ENCODE assay signal across 2 cellular contexts in genomic region chr11:14500181-14500651, GRCh38.
TF ChIP-seq lines count a peak whose summit lies in the region.

No MANE protein-coding gene starts in this region.

TF ChIP-seq in Ishikawa, 13 proteins besides CTCF, POLR2A, EP300 and RAD21:
- no peak for TF ChIP-seq REST (IDR thresholded peaks at IDR 0.05; ENCODE audit: low read depth)
- TF ChIP-seq YY1 (IDR thresholded peaks at IDR 0.05; ENCODE audit: low read depth), result 0 out of 2 replicates have a peak, but pooled peaks have one; percentile 22
- TF ChIP-seq TAF1 (IDR thresholded peaks at IDR 0.05; ENCODE audit: low read depth), result no peak
- 0 out of 2 replicates have a peak, but pooled peaks have one; percentile 18 for TF ChIP-seq MAX (IDR thresholded peaks at IDR 0.05)
- no peak for TF ChIP-seq CEBPB (IDR thresholded peaks at IDR 0.05)
- TF ChIP-seq NFIC (IDR thresholded peaks at IDR 0.05), result no peak
- TF ChIP-seq CREB1 (IDR thresholded peaks at IDR 0.05; ENCODE audit: low read depth), result no peak
- TF ChIP-seq, protein P1, sequence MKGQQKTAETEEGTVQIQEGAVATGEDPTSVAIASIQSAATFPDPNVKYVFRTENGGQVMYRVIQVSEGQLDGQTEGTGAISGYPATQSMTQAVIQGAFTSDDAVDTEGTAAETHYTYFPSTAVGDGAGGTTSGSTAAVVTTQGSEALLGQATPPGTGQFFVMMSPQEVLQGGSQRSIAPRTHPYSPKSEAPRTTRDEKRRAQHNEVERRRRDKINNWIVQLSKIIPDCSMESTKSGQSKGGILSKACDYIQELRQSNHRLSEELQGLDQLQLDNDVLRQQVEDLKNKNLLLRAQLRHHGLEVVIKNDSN (IDR thresholded peaks at IDR 0.05), result no peak
- TF ChIP-seq FOXM1 (IDR thresholded peaks at IDR 0.05; ENCODE audit: borderline replicate concordance, low read depth), result no peak
- no peak for TF ChIP-seq EGR1 (IDR thresholded peaks at IDR 0.05)
- TF ChIP-seq TCF12 (IDR thresholded peaks at IDR 0.05; ENCODE audit: low read depth), result no peak

TF ChIP-seq in GM12878, 131 proteins besides CTCF, POLR2A, EP300 and RAD21 (continued from another document):
- TF ChIP-seq, protein P2, sequence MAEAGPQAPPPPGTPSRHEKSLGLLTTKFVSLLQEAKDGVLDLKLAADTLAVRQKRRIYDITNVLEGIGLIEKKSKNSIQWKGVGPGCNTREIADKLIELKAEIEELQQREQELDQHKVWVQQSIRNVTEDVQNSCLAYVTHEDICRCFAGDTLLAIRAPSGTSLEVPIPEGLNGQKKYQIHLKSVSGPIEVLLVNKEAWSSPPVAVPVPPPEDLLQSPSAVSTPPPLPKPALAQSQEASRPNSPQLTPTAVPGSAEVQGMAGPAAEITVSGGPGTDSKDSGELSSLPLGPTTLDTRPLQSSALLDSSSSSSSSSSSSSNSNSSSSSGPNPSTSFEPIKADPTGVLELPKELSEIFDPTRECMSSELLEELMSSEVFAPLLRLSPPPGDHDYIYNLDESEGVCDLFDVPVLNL (IDR thresholded peaks at IDR 0.05; ENCODE audit: low read depth, low read length), result peak; percentile 37; the same call in 1 of the 2 replicates
- TF ChIP-seq POU2F2 (IDR thresholded peaks at IDR 0.05; ENCODE audit: borderline replicate concordance, low read depth, low read length) (no peak), KDM1A (IDR thresholded peaks at IDR 0.05; ENCODE audit: borderline replicate concordance) (no peak), YY1 (IDR thresholded peaks at IDR 0.05; ENCODE audit: low read depth, low read length) (0 out of 2 replicates have a peak, but pooled peaks have one; percentile 37), TBL1XR1 (IDR thresholded peaks at IDR 0.05; ENCODE audit: low read depth, low read length) (no peak), RAD51 (IDR thresholded peaks at IDR 0.05) (peak; percentile 56; the same call in 1 of the 2 replicates), ASH2L (IDR thresholded peaks at IDR 0.05; ENCODE audit: borderline replicate concordance, low read depth) (0 out of 2 replicates have a peak, but pooled peaks have one; percentile 27)
